Comparison of ENCODE assay signal across 8 cellular contexts in genomic region chr17:69082696-69083095, GRCh38. TPM values are rescaled to one million over a fixed set of nuclear protein-coding genes. Genes with fewer than 3 reads are reported as not detected.
"Had no signal": no experiment of that assay in that cellular context is flagged by ENCODE, and none has a peak within 500 bp of the region (broad histone marks: within the 10 kb centered on the region; RNA-seq: fewer than 3 reads in every experiment).

No MANE protein-coding gene starts in this region.

- FAIRE-seq: HepG2 had no signal

- ATAC-seq: HepG2 had no signal

- DNase-seq: IMR-90, KBM-7, KG1 had no signal

- H3K27ac ChIP-seq: HL-60 had no signal

RNA-seq across cellular contexts. Expression of gene ABCA9, which starts 22.0 kb away (rescaled TPM):
- total RNA-seq: HT-29, HT1080 had no signal
- polyA plus RNA-seq: HepG2, IgD-negative memory B cell, IMR-90 had no signal

RNA-seq across cellular contexts. Expression of gene ABCA6, which starts 59.0 kb away (rescaled TPM):
- total RNA-seq: HT-29, HT1080 had no signal
- polyA plus RNA-seq: IMR-90 had no signal
